In genomic region chr18:3451166-3451988, GRCh38 we compare ENCODE assay signal across 8 cellular contexts. TPM values are rescaled to one million over a fixed set of nuclear protein-coding genes. Genes with fewer than 3 reads are reported as not detected.
DNase-seq lines count a peak whose midpoint lies in the region; ATAC-seq, FAIRE-seq and TF ChIP-seq lines count a peak whose summit lies in the region.

No MANE protein-coding gene starts in this region.

- H3K4me3 ChIP-seq in breast epithelium: peak overlapping the region; percentile 88 to 97 (median 88)
- H3K4me3 ChIP-seq in small intestine (ENCODE audit: low read depth in 1 of 2, low read length in 2 of 2): peak overlapping the region; percentile 74 to 80

- peaks cover 34% of the 10 kb centered on the region for H3K36me3 Mint-ChIP-seq in WTC11

- no peaks in the 10 kb centered on the region for H3K27me3 ChIP-seq in breast epithelium
- no peaks in the 10 kb centered on the region for H3K27me3 ChIP-seq in small intestine (ENCODE audit: control insufficient read depth in 2 of 2, insufficient read depth in 2 of 2, low read length in 2 of 2)

- intact Hi-C loops in breast epithelium (cut with DNase I; ENCODE audit: low total_unique reads): no loop called here

- H3K27ac ChIP-seq in breast epithelium (peak overlapping the region; percentile 99 to 100), small intestine (ENCODE audit: low read depth in 1 of 2, low read length in 1 of 2) (peak overlapping the region; percentile 99 to 100)

- CTCF ChIA-PET in WTC11 (lab: Charles Lee): interaction anchor here (1.0 to 6.4 kb wide), 4 partner anchors 15 to 215 kb away, joined by 3 to 53 read pairs (median 4); no protein-coding TSS in a partner anchor

- H3K36me3 ChIP-seq in breast epithelium: no peaks in the 10 kb centered on the region
- H3K36me3 ChIP-seq in small intestine (ENCODE audit: control insufficient read depth in 2 of 2, insufficient read depth in 2 of 2, low read length in 2 of 2): no peaks in the 10 kb centered on the region

- H3K9me3 Mint-ChIP-seq in WTC11: no peaks in the 10 kb centered on the region

- no peak for ATAC-seq in WTC11
- no peak for ATAC-seq in GM21447 (IDR thresholded peaks at IDR 0.05; ENCODE audit: unreplicated experiment)

- peak; percentile 70 for DNase-seq in GF-D8 (lab: John Stamatoyannopoulos, UW)
- peak; percentile 22 for DNase-seq in NCI-H1694 (lab: John Stamatoyannopoulos, UW)
- peak; percentile 86 for DNase-seq in WTC11 (ENCODE audit: low spot score)
- DNase-seq in breast epithelium (ENCODE audit: low spot score in 2 of 2): peak; percentile 94 to 97
- DNase-seq in iPS-NIHi7 (ENCODE audit: extremely low spot score): peak; percentile 59
- peak; percentile 91 for DNase-seq in small intestine
- DNase-seq in cerebellar nuclear complex (lab: John Stamatoyannopoulos, UW): no peak

- peak; percentile 89 for TF ChIP-seq POLR2A in breast epithelium (IDR thresholded peaks at IDR 0.05)

- H3K27ac Mint-ChIP-seq in WTC11: peak overlapping the region; percentile 91

- 0% methylated on average over 48 to 50 of the region's 50 CpGs for WGBS in small intestine, 3 donors

- no peaks in the 10 kb centered on the region for H3K27me3 Mint-ChIP-seq in WTC11 (ENCODE audit: low read depth)

- peaks cover 44% of the 10 kb centered on the region for H3K4me1 Mint-ChIP-seq in WTC11

- H3K4me1 ChIP-seq in breast epithelium (peaks cover 0 to 9% of the 10 kb centered on the region in 2 donors), small intestine (ENCODE audit: control insufficient read depth in 2 of 2, insufficient read depth in 1 of 2, low read depth in 1 of 2, low read length in 1 of 2) (no peaks in the 10 kb centered on the region)

- H3K9me3 ChIP-seq in breast epithelium (no peaks in the 10 kb centered on the region), small intestine (ENCODE audit: control insufficient read depth, low read depth) (no peaks in the 10 kb centered on the region)

- peak overlapping the region; percentile 96 for H3K4me3 Mint-ChIP-seq in WTC11

- no peak for TF ChIP-seq CTCF in WTC11 (IDR thresholded peaks at IDR 0.05)
- TF ChIP-seq CTCF in breast epithelium (IDR thresholded peaks at IDR 0.05): peak in 1 of 3 donors; percentile 7

- FAIRE-seq in small intestine (lab: Jason Lieb, UNC): no peak

- POLR2A ChIA-PET in WTC11 (lab: Charles Lee): interaction anchor here (1.5 to 4.4 kb wide), 2 partner anchors 143 to 152 kb away, joined by 7 to 41 read pairs; no protein-coding TSS in a partner anchor

TF ChIP-seq in WTC11, 78 proteins besides CTCF, POLR2A, EP300 and RAD21:
- TF ChIP-seq AFF4 (CRISPR knock-in tag; IDR thresholded peaks at IDR 0.05; ENCODE audit: borderline replicate concordance) (peak; percentile 64; the same call in 1 of the 2 replicates), SMAD3 (CRISPR knock-in tag; IDR thresholded peaks at IDR 0.05; ENCODE audit: borderline replicate concordance) (0 out of 2 replicates have a peak, but pooled peaks have one; percentile 41), ZNF232 (CRISPR knock-in tag; IDR thresholded peaks at IDR 0.05) (0 out of 2 replicates have a peak, but pooled peaks have one; percentile 40), MYBL2 (CRISPR knock-in tag; IDR thresholded peaks at IDR 0.05) (peak; percentile 21; the same call in 1 of the 2 replicates), ZNF281 (CRISPR knock-in tag; IDR thresholded peaks at IDR 0.05) (0 out of 2 replicates have a peak, but pooled peaks have one; percentile 39), TEAD1 (CRISPR knock-in tag; IDR thresholded peaks at IDR 0.05) (peak; percentile 30), FOXK1 (CRISPR knock-in tag; IDR thresholded peaks at IDR 0.05) (no peak), ETV6 (CRISPR knock-in tag; IDR thresholded peaks at IDR 0.05) (peak; percentile 50; the same call in 1 of the 2 replicates), CREM (CRISPR knock-in tag; IDR thresholded peaks at IDR 0.05) (0 out of 2 replicates have a peak, but pooled peaks have one; percentile 52), SMAD4 (CRISPR knock-in tag; IDR thresholded peaks at IDR 0.05) (no peak), MLX (CRISPR knock-in tag; IDR thresholded peaks at IDR 0.05) (no peak), SP1 (CRISPR knock-in tag; conservative IDR thresholded peaks at IDR 0.05) (peak; percentile 46; the same call in 1 of the 2 replicates)

RNA-seq across cellular contexts. Expression of gene TGIF1, which starts 1.4 kb away (rescaled TPM):
- total RNA-seq in WTC11 (2021) (201 to 210 TPM (median 206 TPM) in 3 replicates), breast epithelium (100 to 1,000 TPM in 2 of 3 donors, 10 to 100 TPM in 1; 67.7 to 161 (median 108) TPM)
- 10 to 100 TPM; 20.0 to 47.9 (median 22.6) TPM for polyA plus RNA-seq in small intestine

Comparison
In these comparisons a context has a peak if more than half of its experiments do, and no peak if none do; other contexts are left out.
1. DNase-seq: peak in GF-D8 (single experiment), NCI-H1694 (single experiment), WTC11 (single experiment), breast epithelium (2 of 2), iPS-NIHi7 (single experiment) and small intestine (single experiment); none in cerebellar nuclear complex (0 of 2).